ENCODE assay signal across 16 cellular contexts in genomic region chr16:70677499-70678120, GRCh38. TPM values are rescaled to one million over a fixed set of nuclear protein-coding genes. Genes with fewer than 3 reads are reported as not detected.
"Had no signal": no experiment of that assay in that cellular context is flagged by ENCODE, and none has a peak within 500 bp of the region (broad histone marks: within the 10 kb centered on the region; RNA-seq: fewer than 3 reads in every experiment).

No MANE protein-coding gene starts in this region.

- H3K4me2 ChIP-seq: neural progenitor cell had no signal

- H3K9ac ChIP-seq: neural progenitor cell had no signal

- H3K9me3 ChIP-seq: esophagus squamous epithelium, pancreas, upper lobe of left lung had no signal

- H3K27ac ChIP-seq: neural progenitor cell, pancreas had no signal

- ATAC-seq: activated naive CD8-positive, alpha-beta T cell treated with anti-CD3 and anti-CD28 coated beads, Interleukin-2, amount 50 U/mL, for 24 hours; activated T-helper 17 cell treated with anti-CD3 and anti-CD28 coated beads, Interleukin-2, amount 50 U/mL, for 72 hours; pancreas; T-cell had no signal

- H3K4me3 ChIP-seq: esophagus squamous epithelium, neural progenitor cell, pancreas, upper lobe of left lung had no signal

- H3K36me3 ChIP-seq: neural progenitor cell had no signal

- H3K27me3 ChIP-seq: esophagus squamous epithelium, neural progenitor cell, pancreas, upper lobe of left lung had no signal

- H2AFZ ChIP-seq: neural progenitor cell had no signal

- DNase-seq: activated CD4-positive, alpha-beta T cell treated with anti-CD3 and anti-CD28 coated beads, Interleukin-2, amount 50 U/mL, for 48 hours; activated CD4-positive, CD25-positive, alpha-beta regulatory T cell treated with anti-CD3 and anti-CD28 coated beads, Interleukin-2, amount 50 U/mL, for 72 hours; activated naive CD4-positive, alpha-beta T cell treated with anti-CD3 and anti-CD28 coated beads for 36 hours; activated naive CD8-positive, alpha-beta T cell treated with anti-CD3 and anti-CD28 coated beads, Interleukin-2, amount 50 U/mL, for 24 hours; esophagus squamous epithelium; immature natural killer cell; naive B cell; stimulated activated CD4-positive, alpha-beta T cell treated with anti-CD3 and anti-CD28 coated beads, Interleukin-4, amount 100 ng/mL, for 24 hours; stimulated activated naive CD4-positive, alpha-beta T cell; substantia nigra; T-cell; T-helper 9 cell had no signal

- H3K4me1 ChIP-seq: neural progenitor cell had no signal

RNA-seq across cellular contexts. Expression of gene MTSS2, which starts 8.2 kb away (rescaled TPM):
- polyA plus RNA-seq: immature natural killer cell had no signal

RNA-seq across cellular contexts. Expression of gene IL34, which starts 31.3 kb away (rescaled TPM):
- total RNA-seq: activated naive CD4-positive, alpha-beta T cell treated with anti-CD3 and anti-CD28 coated beads for 36 hours; activated T-helper 17 cell treated with anti-CD3 and anti-CD28 coated beads, Interleukin-2, amount 50 U/mL, for 72 hours had no signal
- polyA plus RNA-seq: immature natural killer cell had no signal
